36 cellular contexts compared by ENCODE assay signal in the genomic region with DNA sequence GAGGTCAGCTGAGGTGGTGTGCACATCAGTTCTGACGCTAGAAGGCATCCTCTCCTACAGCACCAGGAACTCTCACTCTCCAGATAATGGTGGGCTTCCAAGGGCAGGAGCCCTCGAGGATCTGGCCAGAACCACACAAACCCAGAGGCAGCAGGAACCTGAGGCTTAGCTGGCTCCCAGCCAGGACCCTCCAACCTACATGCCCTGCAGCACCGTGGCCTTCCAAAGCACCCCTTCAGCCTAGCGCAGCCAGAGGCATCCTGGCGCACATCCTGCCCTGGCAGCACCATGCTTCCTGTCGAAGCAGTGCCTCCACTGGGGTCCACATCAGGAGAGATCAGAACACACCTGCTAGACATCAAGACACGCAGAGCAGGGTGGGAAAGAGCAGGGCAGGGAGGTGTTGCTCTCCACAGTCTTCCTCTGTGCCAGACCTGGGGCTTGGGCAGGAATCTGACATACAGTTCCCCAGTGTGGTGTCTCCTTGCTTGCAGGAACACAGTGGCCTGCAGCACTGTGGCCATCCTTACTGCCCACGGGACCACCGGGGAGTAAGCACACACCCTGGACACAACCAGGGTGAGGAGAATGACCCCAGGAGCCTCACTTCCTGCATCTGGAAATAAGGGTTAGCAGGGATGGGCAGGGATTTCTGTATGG. TPM values are rescaled to one million over a fixed set of nuclear protein-coding genes. Genes with fewer than 3 reads are reported as not detected.
"Had no signal": no experiment of that assay in that cellular context is flagged by ENCODE, and none has a peak within 500 bp of the region (broad histone marks: within the 10 kb centered on the region; RNA-seq: fewer than 3 reads in every experiment).

No MANE protein-coding gene starts in this region.

- H3K27ac ChIP-seq: left lung, lower lobe of right lung, neural progenitor cell, neutrophil, prostate gland, spleen, suprapubic skin, thoracic aorta, tibial artery, vagina had no signal

- H3K4me3 ChIP-seq: left lung, lower lobe of right lung, neural progenitor cell, prostate gland, spleen, suprapubic skin, thoracic aorta, tibial artery, vagina had no signal

- ATAC-seq: left colon; left lung; lower lobe of right lung; natural killer cell; right cardiac atrium; sciatic nerve; stimulated activated effector memory CD8-positive, alpha-beta T cell treated with anti-CD3 and anti-CD28 coated beads, Interleukin-12 subunit alpha, Interleukin-12 subunit beta, amount 100 ng/mL, for 72 hours had no signal

- H3K36me3 ChIP-seq: left lung, lower lobe of right lung, neural progenitor cell, neutrophil, prostate gland, spleen, suprapubic skin, thoracic aorta, tibial artery, vagina had no signal

- H3K27me3 Mint-ChIP-seq: naive B cell; stimulated activated naive CD8-positive, alpha-beta T cell treated with anti-CD3 and anti-CD28 coated beads, Interleukin-15, Interleukin-2, amounts not matched to agents 100 ng/mL and 50 ng/mL, for 24 hours; type B pancreatic cell had no signal

- FAIRE-seq: islet of Langerhans, kidney, small intestine had no signal

- H3K4me3 Mint-ChIP-seq: immature natural killer cell; mesothelial cell of epicardium; naive B cell; natural killer cell; nephron progenitor cell; neural progenitor cell; stimulated activated effector memory CD8-positive, alpha-beta T cell treated with anti-CD3 and anti-CD28 coated beads, Interleukin-12 subunit alpha, Interleukin-12 subunit beta, amount 100 ng/mL, for 72 hours; stimulated activated naive CD8-positive, alpha-beta T cell treated with anti-CD3 and anti-CD28 coated beads, Interleukin-15, Interleukin-2, amounts not matched to agents 100 ng/mL and 50 ng/mL, for 24 hours; type B pancreatic cell had no signal

- DNase-seq: hypothalamus; immature natural killer cell; kidney; left colon; lower lobe of right lung; mammary epithelial cell; mesenchymal stem cell; naive B cell; natural killer cell; nephron progenitor cell; occipital lobe; retina; right cardiac atrium; small intestine; spleen; stimulated activated CD4-positive, alpha-beta T cell treated with anti-CD3 and anti-CD28 coated beads, Interleukin-4, amount 100 ng/mL, for 24 hours; stimulated activated naive CD4-positive, alpha-beta T cell; tibial artery had no signal

- H3K27me3 ChIP-seq: left lung, neural progenitor cell, neutrophil, spleen, suprapubic skin, tibial artery, vagina had no signal

- H3K27ac Mint-ChIP-seq: immature natural killer cell; mesothelial cell of epicardium; naive B cell; natural killer cell; nephron progenitor cell; neural progenitor cell; stimulated activated effector memory CD8-positive, alpha-beta T cell treated with anti-CD3 and anti-CD28 coated beads, Interleukin-12 subunit alpha, Interleukin-12 subunit beta, amount 100 ng/mL, for 72 hours; stimulated activated naive CD8-positive, alpha-beta T cell treated with anti-CD3 and anti-CD28 coated beads, Interleukin-15, Interleukin-2, amounts not matched to agents 100 ng/mL and 50 ng/mL, for 24 hours; type B pancreatic cell had no signal

- H3K36me3 Mint-ChIP-seq: natural killer cell; stimulated activated effector memory CD8-positive, alpha-beta T cell treated with anti-CD3 and anti-CD28 coated beads, Interleukin-12 subunit alpha, Interleukin-12 subunit beta, amount 100 ng/mL, for 72 hours; type B pancreatic cell had no signal

- H3K4me1 Mint-ChIP-seq: immature natural killer cell; mesothelial cell of epicardium; nephron progenitor cell; neural progenitor cell; stimulated activated effector memory CD8-positive, alpha-beta T cell treated with anti-CD3 and anti-CD28 coated beads, Interleukin-12 subunit alpha, Interleukin-12 subunit beta, amount 100 ng/mL, for 72 hours had no signal

RNA-seq across cellular contexts. Expression of a gene that starts 21.7 kb away (rescaled TPM):
- total RNA-seq: kidney, left colon, left lung, liver, lower lobe of right lung, mammary epithelial cell, mesothelial cell of epicardium, mononuclear cell, natural killer cell, occipital lobe, osteocyte, right cardiac atrium, sciatic nerve, spleen, subcutaneous adipose tissue, suprapubic skin, thoracic aorta, urinary bladder, vagina had no signal
